In the genomic region with DNA sequence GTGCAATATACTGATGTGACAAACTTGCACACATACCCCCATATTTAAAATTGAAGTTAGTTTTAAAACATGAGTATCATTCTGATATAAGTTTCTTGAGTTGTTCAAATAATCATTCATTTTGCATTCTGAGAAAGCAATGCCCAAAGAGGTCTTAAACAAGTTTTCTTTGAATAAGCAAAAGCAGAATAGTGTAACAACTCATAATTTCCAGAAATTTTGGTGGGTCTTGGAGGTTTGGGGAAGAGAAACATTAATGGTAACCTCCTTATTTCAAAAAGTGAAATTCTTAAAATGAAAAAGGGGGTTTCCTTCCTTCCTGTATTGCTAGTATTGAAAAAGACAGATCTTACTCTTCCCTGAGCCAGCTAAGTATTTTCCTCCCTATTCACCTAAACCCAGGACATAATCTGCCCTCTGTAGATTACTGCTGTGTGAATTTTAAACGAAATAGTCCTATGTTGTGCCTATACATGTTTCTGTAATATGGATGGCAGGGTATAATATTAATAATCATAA, we compare ENCODE assay signal across 16 cellular contexts. TPM values are rescaled to one million over a fixed set of nuclear protein-coding genes. Genes with fewer than 3 reads are reported as not detected.
DNase-seq lines count a peak whose midpoint lies in the region; ATAC-seq lines count a peak whose summit lies in the region.
"Had no signal": no experiment of that assay in that cellular context is flagged by ENCODE, and none has a peak within 500 bp of the region (broad histone marks: within the 10 kb centered on the region; RNA-seq: fewer than 3 reads in every experiment).

No MANE protein-coding gene starts in this region.

- H3K27me3 Mint-ChIP-seq in activated T-cell treated with anti-CD3 and anti-CD28 coated beads, Interleukin-2, amount 50 U/mL, for 72 hours (ENCODE audit: low read depth): no peaks in the 10 kb centered on the region
- H3K27me3 Mint-ChIP-seq in activated T-cell treated with anti-CD3 and anti-CD28 coated beads, Interleukin-2, amount 50 U/mL, for 4 hours (ENCODE audit: low read depth): no peaks in the 10 kb centered on the region
- no peaks in the 10 kb centered on the region for H3K27me3 Mint-ChIP-seq in activated naive CD8-positive, alpha-beta T cell treated with anti-CD3 and anti-CD28 coated beads, Interleukin-2, amount 50 U/mL, for 24 hours

- peak; percentile 34 to 53 for ATAC-seq in activated T-cell treated with anti-CD3 and anti-CD28 coated beads, Interleukin-2, amount 50 U/mL, for 72 hours (replicated peaks in 1 of 2)
- no peak for ATAC-seq in activated T-cell treated with anti-CD3 and anti-CD28 coated beads, Interleukin-2, amount 50 U/mL, for 4 hours
- ATAC-seq in GM21529 (IDR thresholded peaks at IDR 0.05; ENCODE audit: unreplicated experiment) (peak; percentile 48), GM18498 (IDR thresholded peaks at IDR 0.05; ENCODE audit: unreplicated experiment) (no peak)
- ATAC-seq in activated naive CD8-positive, alpha-beta T cell treated with anti-CD3 and anti-CD28 coated beads, Interleukin-2, amount 50 U/mL, for 24 hours: no peak
- ATAC-seq: HCT116, Right ventricle myocardium inferior had no signal

- peak overlapping the region in 1 of 2 donors; percentile 29 for H3K4me3 Mint-ChIP-seq in activated T-cell treated with anti-CD3 and anti-CD28 coated beads, Interleukin-2, amount 50 U/mL, for 72 hours
- no peak overlapping the region for H3K4me3 Mint-ChIP-seq in activated T-cell treated with anti-CD3 and anti-CD28 coated beads, Interleukin-2, amount 50 U/mL, for 4 hours
- H3K4me3 Mint-ChIP-seq in activated naive CD8-positive, alpha-beta T cell treated with anti-CD3 and anti-CD28 coated beads, Interleukin-2, amount 50 U/mL, for 24 hours: no peak overlapping the region
- H3K4me3 Mint-ChIP-seq: CD14-positive monocyte had no signal

- H3K36me3 Mint-ChIP-seq in activated T-cell treated with anti-CD3 and anti-CD28 coated beads, Interleukin-2, amount 50 U/mL, for 72 hours (ENCODE audit: insufficient read depth in 2 of 2): peaks cover 8 to 12% of the 10 kb centered on the region in 2 donors
- H3K36me3 Mint-ChIP-seq in activated T-cell treated with anti-CD3 and anti-CD28 coated beads, Interleukin-2, amount 50 U/mL, for 4 hours (ENCODE audit: insufficient read depth): peaks cover 16% of the 10 kb centered on the region
- peaks cover 19% of the 10 kb centered on the region for H3K36me3 Mint-ChIP-seq in activated naive CD8-positive, alpha-beta T cell treated with anti-CD3 and anti-CD28 coated beads, Interleukin-2, amount 50 U/mL, for 24 hours (ENCODE audit: low read depth)

- H3K4me1 Mint-ChIP-seq in activated T-cell treated with anti-CD3 and anti-CD28 coated beads, Interleukin-2, amount 50 U/mL, for 72 hours (ENCODE audit: low read depth): peaks cover 16% of the 10 kb centered on the region
- peaks cover 2% of the 10 kb centered on the region for H3K4me1 Mint-ChIP-seq in activated T-cell treated with anti-CD3 and anti-CD28 coated beads, Interleukin-2, amount 50 U/mL, for 4 hours (ENCODE audit: low read depth)
- H3K4me1 Mint-ChIP-seq in activated naive CD8-positive, alpha-beta T cell treated with anti-CD3 and anti-CD28 coated beads, Interleukin-2, amount 50 U/mL, for 24 hours: peaks cover 17% of the 10 kb centered on the region
- H3K4me1 Mint-ChIP-seq: CD14-positive monocyte had no signal

- no peak for DNase-seq in activated T-cell treated with anti-CD3 and anti-CD28 coated beads, Interleukin-2, amount 50 U/mL, for 72 hours
- no peak for DNase-seq in activated T-cell treated with anti-CD3 and anti-CD28 coated beads, Interleukin-2, amount 50 U/mL, for 4 hours
- DNase-seq in activated naive CD8-positive, alpha-beta T cell treated with anti-CD3 and anti-CD28 coated beads, Interleukin-2, amount 50 U/mL, for 24 hours: no peak
- DNase-seq in activated CD4-positive, CD25-positive, alpha-beta regulatory T cell treated with anti-CD3 and anti-CD28 coated beads, Interleukin-2, amount 50 U/mL, for 72 hours: no peak
- DNase-seq in C1 segment of cervical spinal cord (lab: John Stamatoyannopoulos, UW): no peak
- DNase-seq: IMR-90, NCI-H1092 treated with DMSO at 0.1 percent for 48 hours, NCI-H1436 treated with DMSO at 0.1 percent for 48 hours, NCI-H2029 treated with DMSO at 0.1 percent for 48 hours, NCI-H226, NCI-H510A treated with DMSO at 0.1 percent for 48 hours had no signal

- H3K27ac Mint-ChIP-seq in activated T-cell treated with anti-CD3 and anti-CD28 coated beads, Interleukin-2, amount 50 U/mL, for 72 hours: peak overlapping the region; percentile 44
- peak overlapping the region; percentile 28 for H3K27ac Mint-ChIP-seq in activated naive CD8-positive, alpha-beta T cell treated with anti-CD3 and anti-CD28 coated beads, Interleukin-2, amount 50 U/mL, for 24 hours
- H3K27ac Mint-ChIP-seq: CD14-positive monocyte had no signal

- H3K9me3 Mint-ChIP-seq in activated T-cell treated with anti-CD3 and anti-CD28 coated beads, Interleukin-2, amount 50 U/mL, for 72 hours: peaks cover 4 to 5% of the 10 kb centered on the region in 2 donors
- H3K9me3 Mint-ChIP-seq in activated T-cell treated with anti-CD3 and anti-CD28 coated beads, Interleukin-2, amount 50 U/mL, for 4 hours: peaks cover 15% of the 10 kb centered on the region
- H3K9me3 Mint-ChIP-seq in activated naive CD8-positive, alpha-beta T cell treated with anti-CD3 and anti-CD28 coated beads, Interleukin-2, amount 50 U/mL, for 24 hours: peaks cover 18% of the 10 kb centered on the region
- H3K9me3 Mint-ChIP-seq: CD14-positive monocyte had no signal

RNA-seq across cellular contexts. Expression of gene SLC25A15, which starts 30.4 kb away (rescaled TPM):
- 10 to 100 TPM; 13.0 to 14.3 TPM for total RNA-seq in activated T-cell treated with anti-CD3 and anti-CD28 coated beads, Interleukin-2, amount 50 U/mL, for 72 hours
- total RNA-seq in activated T-cell treated with anti-CD3 and anti-CD28 coated beads, Interleukin-2, amount 50 U/mL, for 4 hours: 10 to 100 TPM; 19.8 to 25.2 (median 24.6) TPM

RNA-seq across cellular contexts. Expression of gene MRPS31, which starts 48.9 kb away (rescaled TPM):
- 10 to 100 TPM; 47.8 to 52.3 TPM for total RNA-seq in activated T-cell treated with anti-CD3 and anti-CD28 coated beads, Interleukin-2, amount 50 U/mL, for 72 hours
- 10 to 100 TPM; 43.6 to 48.4 (median 46.4) TPM for total RNA-seq in activated T-cell treated with anti-CD3 and anti-CD28 coated beads, Interleukin-2, amount 50 U/mL, for 4 hours

Comparison
In these comparisons a context has a peak if more than half of its experiments do, and no peak if none do; other contexts are left out.
1. ATAC-seq: peak in activated T-cell treated with anti-CD3 and anti-CD28 coated beads, Interleukin-2, amount 50 U/mL, for 72 hours (2 of 2) and GM21529 (single experiment); none in activated T-cell treated with anti-CD3 and anti-CD28 coated beads, Interleukin-2, amount 50 U/mL, for 4 hours (0 of 2), activated naive CD8-positive, alpha-beta T cell treated with anti-CD3 and anti-CD28 coated beads, Interleukin-2, amount 50 U/mL, for 24 hours (single experiment) and GM18498 (single experiment).